In genomic region chr14:101878222-101879211, GRCh38 we compare ENCODE assay signal across 12 cellular contexts.
DNase-seq lines count a peak whose midpoint lies in the region; ATAC-seq and TF ChIP-seq lines count a peak whose summit lies in the region.
"Had no signal": no experiment of that assay in that cellular context is flagged by ENCODE, and none has a peak within 500 bp of the region (broad histone marks: within the 10 kb centered on the region; RNA-seq: fewer than 3 reads in every experiment).

No MANE protein-coding gene starts in this region.

- peaks cover 67% of the 10 kb centered on the region for H3K4me1 Mint-ChIP-seq in activated B cell treated with CpG ODN at 0.5 μM for 24 hours

- POLR2A ChIA-PET in activated B cell treated with CpG ODN at 0.5 μM for 24 hours (lab: Charles Lee) = interaction anchor here (0.7 to 1.1 kb wide), 4 partner anchors 29 to 69 kb away, joined by 3 to 5 read pairs (median 3); no protein-coding TSS in a partner anchor
- POLR2A ChIA-PET in GM10248 (lab: Yijun Ruan, JAX) = interaction anchor here (1.1 to 1.2 kb wide), 2 partner anchors 33 to 65 kb away, joined by 3 read pairs; no protein-coding TSS in a partner anchor

- H3K27ac Mint-ChIP-seq in activated B cell treated with CpG ODN at 0.5 μM for 24 hours = peak overlapping the region; percentile 80

- H3K4me1 ChIP-seq in uterus = peaks cover 0 to 3% of the 10 kb centered on the region in 2 donors

- H3K27me3 ChIP-seq in uterus = no peaks in the 10 kb centered on the region
- H3K27me3 ChIP-seq: thyroid gland had no signal

- no peak for TF ChIP-seq POLR2A in uterus (IDR thresholded peaks at IDR 0.05)

- H3K27me3 Mint-ChIP-seq in activated B cell treated with CpG ODN at 0.5 μM for 24 hours = no peaks in the 10 kb centered on the region

- no peaks in the 10 kb centered on the region for H3K9me3 Mint-ChIP-seq in activated B cell treated with CpG ODN at 0.5 μM for 24 hours

- H3K9me3 ChIP-seq in uterus = no peaks in the 10 kb centered on the region
- H3K9me3 ChIP-seq: thyroid gland had no signal

- CTCF ChIA-PET in activated B cell treated with CpG ODN at 0.5 μM for 24 hours (lab: Charles Lee) = interaction anchor here (0.5 to 0.7 kb wide), 2 partner anchors 13 to 107 kb away, joined by 3 to 5 read pairs; no protein-coding TSS in a partner anchor
- CTCF ChIA-PET in GM10248 (lab: Yijun Ruan, JAX) = interaction anchor here (0.9 to 3.1 kb wide), 6 partner anchors 8 to 172 kb away, joined by 3 to 18 read pairs (median 6); no protein-coding TSS in a partner anchor

- H3K36me3 Mint-ChIP-seq in activated B cell treated with CpG ODN at 0.5 μM for 24 hours (ENCODE audit: low read depth) = peaks cover 40% of the 10 kb centered on the region

- intact Hi-C loops in activated B cell treated with CpG ODN at 0.5 μM for 24 hours (cut with micrococcal nuclease) (loop anchor here (5.0 to 10.0 kb wide), 2 partner anchors 156 to 174 kb away; no protein-coding TSS in a partner anchor), uterus (cut with DNase I; ENCODE audit: low total_unique reads) (no loop called here)

- peak; percentile 57 for DNase-seq in stimulated activated CD4-positive, alpha-beta T cell treated with anti-CD3 and anti-CD28 coated beads, Interleukin-1b, Interleukin-23, amount 100 ng/mL, for 48 hours
- no peak for DNase-seq in stimulated activated CD4-positive, alpha-beta T cell treated with anti-CD3 and anti-CD28 coated beads, Interleukin-2, amount 100 ng/mL, for 48 hours
- no peak for DNase-seq in activated B cell treated with CpG ODN at 0.5 μM for 24 hours
- DNase-seq in iris pigment epithelial cell (ENCODE audit: low read depth) = peak; percentile 19
- DNase-seq in uterus = no peak
- no peak for DNase-seq in GM10248 (ENCODE audit: extremely low spot score)
- DNase-seq in SHP77 treated with DMSO at 0.1 percent for 48 hours (lab: John Stamatoyannopoulos, UW) = no peak
- no peak for DNase-seq in GM03348 (ENCODE audit: low spot score)
- DNase-seq: IMR-90, NCI-H524 treated with DMSO at 0.1 percent for 48 hours, thyroid gland had no signal

- ATAC-seq in activated B cell treated with CpG ODN at 0.5 μM for 24 hours (ENCODE audit: low read depth) = no peak

- H3K36me3 ChIP-seq in uterus = no peaks in the 10 kb centered on the region

- H3K4me3 ChIP-seq in uterus = no peak overlapping the region
- H3K4me3 ChIP-seq: thyroid gland had no signal

- H3K4me3 Mint-ChIP-seq in activated B cell treated with CpG ODN at 0.5 μM for 24 hours = peak overlapping the region; percentile 38

- H3K27ac ChIP-seq in uterus = peak overlapping the region; percentile 38 to 83
- H3K27ac ChIP-seq: thyroid gland, VCaP had no signal

- TF ChIP-seq CTCF in activated B cell treated with CpG ODN at 0.5 μM for 24 hours (IDR thresholded peaks at IDR 0.05) (no peak), uterus (IDR thresholded peaks at IDR 0.05) (no peak), GM10248 (IDR thresholded peaks at IDR 0.05; ENCODE audit: control extremely low read depth, extremely low read depth, low read depth, missing control alignments) (no peak)

Comparison
In these comparisons a context has a peak if more than half of its experiments do, and no peak if none do; other contexts are left out.
1. DNase-seq: peak in stimulated activated CD4-positive, alpha-beta T cell treated with anti-CD3 and anti-CD28 coated beads, Interleukin-1b, Interleukin-23, amount 100 ng/mL, for 48 hours (single experiment) and iris pigment epithelial cell (single experiment); none in stimulated activated CD4-positive, alpha-beta T cell treated with anti-CD3 and anti-CD28 coated beads, Interleukin-2, amount 100 ng/mL, for 48 hours (0 of 2), activated B cell treated with CpG ODN at 0.5 μM for 24 hours (single experiment), uterus (0 of 2), GM10248 (single experiment), SHP77 treated with DMSO at 0.1 percent for 48 hours (single experiment) and GM03348 (single experiment).